In the genomic region with DNA sequence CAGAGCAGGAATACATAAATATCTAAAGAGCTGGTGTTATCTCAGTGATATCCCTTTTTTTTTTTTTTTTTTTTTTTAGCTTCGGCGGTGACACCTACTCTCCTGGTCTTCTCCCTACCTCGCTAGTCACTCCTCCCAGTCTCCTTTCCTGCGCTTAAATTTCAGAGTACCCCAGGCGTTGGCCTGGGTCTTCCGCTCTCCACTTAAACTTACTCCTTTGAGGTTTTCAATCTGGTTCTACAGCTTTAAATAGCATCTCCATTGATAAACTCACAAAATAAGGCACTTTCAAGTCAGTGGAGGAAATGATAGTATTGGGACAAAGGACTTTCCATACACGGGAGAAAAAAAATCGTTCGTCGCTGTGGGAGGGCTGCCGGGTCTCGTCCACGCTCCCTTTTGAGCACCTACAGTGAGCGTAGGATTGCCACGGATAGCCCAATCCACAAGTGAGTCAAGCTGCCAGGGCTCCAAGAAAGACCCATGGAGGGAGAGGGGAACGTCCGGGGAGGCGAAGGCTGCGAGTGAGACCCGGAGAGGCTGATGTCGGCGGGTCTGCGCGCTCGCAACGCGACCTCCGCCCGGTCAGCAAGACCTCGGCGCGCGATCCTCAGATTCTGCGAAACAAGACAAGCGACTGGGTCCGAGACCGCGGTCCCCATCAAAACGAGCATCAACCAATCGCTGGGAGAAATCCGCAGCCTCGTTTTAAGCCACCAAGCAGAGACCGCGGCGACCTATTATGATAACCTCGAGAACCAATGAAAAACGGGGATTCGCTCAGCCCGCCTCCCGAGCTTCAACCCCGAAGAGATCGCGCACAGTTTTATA, we compare ENCODE assay signal across 8 cellular contexts. TPM values are rescaled to one million over a fixed set of nuclear protein-coding genes. Genes with fewer than 3 reads are reported as not detected.
A peak's percentile ranks its signal among the peaks of the same experiment; 100 is the strongest.
DNase-seq lines count a peak whose midpoint lies in the region; ATAC-seq and TF ChIP-seq lines count a peak whose summit lies in the region.

No MANE protein-coding gene starts in this region.

- peak overlapping the region; percentile 83 for H3K4me3 ChIP-seq in GM12864 (ENCODE audit: low read depth, low read length)

- H3K4me3 Mint-ChIP-seq in type B pancreatic cell: peak overlapping the region; percentile 97

- peaks cover 21% of the 10 kb centered on the region for H3K4me1 Mint-ChIP-seq in type B pancreatic cell (ENCODE audit: unreplicated experiment)

- H3K9me3 Mint-ChIP-seq in type B pancreatic cell: no peaks in the 10 kb centered on the region

- H3K27me3 Mint-ChIP-seq in type B pancreatic cell: peaks cover 6% of the 10 kb centered on the region

- peak overlapping the region; percentile 99 for H3K27ac Mint-ChIP-seq in type B pancreatic cell

- DNase-seq in GM12864 (ENCODE audit: low read depth) (peak; percentile 87), NCI-H1417 treated with DMSO at 0.1 percent for 48 hours (lab: John Stamatoyannopoulos, UW) (peak; percentile 95), SW480 (ENCODE audit: low spot score) (peak; percentile 98), amniotic stem cell (lab: John Stamatoyannopoulos, UW) (peak; percentile 90), left cardiac atrium (peak; percentile 92), pons (ENCODE audit: low spot score) (peak; percentile 95), type B pancreatic cell (ENCODE audit: extremely low spot score, unreplicated experiment) (peak; percentile 84)

- intact Hi-C loops in left cardiac atrium (cut with DNase I): no loop called here

- ATAC-seq in HG02798 (IDR thresholded peaks at IDR 0.05; ENCODE audit: poor library complexity, unreplicated experiment): peak; percentile 74
- ATAC-seq in left cardiac atrium: peak; percentile 83 to 86

- TF ChIP-seq CTCF in GM12864 (IDR thresholded peaks at IDR 0.05; ENCODE audit: low read depth, low read length, missing control alignments) (no peak), type B pancreatic cell (conservative IDR thresholded peaks at IDR 0.05) (no peak)

- H3K36me3 Mint-ChIP-seq in type B pancreatic cell: peaks cover 28% of the 10 kb centered on the region

RNA-seq across cellular contexts. Expression of a gene that starts 0.7 kb away (rescaled TPM):
- total RNA-seq in left cardiac atrium: 10 to 100 TPM; 58.8 to 82.0 TPM
- total RNA-seq in type B pancreatic cell (ENCODE audit: low replicate concordance): 203 and 280 TPM in 2 replicates

RNA-seq across cellular contexts. Expression of a gene that starts 50.5 kb away (rescaled TPM):
- total RNA-seq in left cardiac atrium (1 to 10 TPM; 3.3 to 5.5 TPM), type B pancreatic cell (ENCODE audit: low replicate concordance) (12.2 and 23.1 TPM in 2 replicates)

Comparison
In these comparisons a context has a peak if more than half of its experiments do, and no peak if none do; other contexts are left out.
1. Peak in every context shown above with its lines: DNase-seq, ATAC-seq and H3K4me3 ChIP-seq.